In the genomic region with DNA sequence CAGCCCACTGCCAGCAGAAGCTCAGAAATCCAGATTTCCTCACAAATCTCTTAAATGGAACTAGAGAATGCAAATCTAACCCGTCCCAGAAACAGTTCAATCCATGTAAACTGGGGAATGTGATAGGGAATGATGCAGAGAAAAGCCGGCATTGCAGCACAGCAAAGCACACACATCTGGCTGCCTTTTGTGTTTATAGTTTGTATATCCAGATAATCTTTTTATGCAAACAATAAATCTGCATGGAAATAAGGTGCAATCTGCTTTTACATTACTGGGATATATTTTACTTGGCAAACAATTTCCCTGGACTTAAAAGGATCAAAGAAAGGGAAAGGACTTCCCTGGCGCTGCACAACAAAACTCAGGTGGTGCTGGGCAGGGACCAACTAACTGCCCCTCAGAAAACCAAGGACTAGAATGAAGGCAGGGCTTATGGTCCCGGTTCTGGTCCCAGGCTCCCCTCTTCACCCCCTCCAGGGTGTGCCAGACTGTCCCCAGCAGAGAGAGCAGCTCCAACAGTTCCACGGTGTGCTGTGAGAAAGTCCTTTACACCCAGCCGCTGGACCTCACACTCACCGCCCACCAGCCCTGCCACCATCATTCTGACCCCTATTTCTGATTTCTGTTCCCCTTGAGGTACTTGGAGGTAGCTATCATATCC, we compare ENCODE assay signal across 10 cellular contexts. TPM values are rescaled to one million over a fixed set of nuclear protein-coding genes. Genes with fewer than 3 reads are reported as not detected.
DNase-seq lines count a peak whose midpoint lies in the region; ATAC-seq and TF ChIP-seq lines count a peak whose summit lies in the region.
"Had no signal": no experiment of that assay in that cellular context is flagged by ENCODE, and none has a peak within 500 bp of the region (broad histone marks: within the 10 kb centered on the region; RNA-seq: fewer than 3 reads in every experiment).

No MANE protein-coding gene starts in this region.

- DNase-seq in A673 (ENCODE audit: low spot score) (no peak), T-helper 17 cell (no peak), fibroblast of mammary gland (ENCODE audit: low read depth) (no peak), osteocyte (ENCODE audit: extremely low spot score, unreplicated experiment) (peak; percentile 46), NCI-H128 (lab: John Stamatoyannopoulos, UW; ENCODE audit: unreplicated experiment) (no peak), H4 (ENCODE audit: low spot score) (no peak)
- DNase-seq in activated CD4-positive, alpha-beta T cell treated with anti-CD3 and anti-CD28 coated beads for 48 hours, result no peak
- DNase-seq: activated gamma-delta T cell treated with Interleukin-2 at 50 U/mL for 16 hours, T-helper 9 cell had no signal

- H3K36me3 ChIP-seq in A673 (ENCODE audit: insufficient read depth, low read length, poor library complexity, severe bottlenecking), result no peaks in the 10 kb centered on the region

- no peaks in the 10 kb centered on the region for H3K27me3 ChIP-seq in A673 (replicated peaks; ENCODE audit: insufficient read depth, low read depth, low read length, poor library complexity)

- H3K36me3 Mint-ChIP-seq in T-helper 17 cell (ENCODE audit: low read depth) (no peaks in the 10 kb centered on the region), osteocyte (ENCODE audit: unreplicated experiment) (peaks cover 18% of the 10 kb centered on the region)

- H3K4me1 Mint-ChIP-seq in T-helper 17 cell (peaks cover 22% of the 10 kb centered on the region), osteocyte (ENCODE audit: unreplicated experiment) (peaks cover 75% of the 10 kb centered on the region)

- H3K4me1 ChIP-seq in A673 (ENCODE audit: insufficient read depth, low read length, poor library complexity, severe bottlenecking), result peaks cover 36% of the 10 kb centered on the region

- TSS peak; percentile 30 for BruUV-seq in A673 (replicated peaks; lab: Mats Ljungman, UMichigan)

- H3K27me3 Mint-ChIP-seq in T-helper 17 cell, result peaks cover 8% of the 10 kb centered on the region
- no peaks in the 10 kb centered on the region for H3K27me3 Mint-ChIP-seq in osteocyte (ENCODE audit: unreplicated experiment)

- POLR2A ChIA-PET in A673 (lab: Charles Lee; ENCODE audit: low non-redundant PET), result no interaction called here

- H3K27ac ChIP-seq in A673 (ENCODE audit: low read depth, low read length, poor library complexity, severe bottlenecking), result no peak overlapping the region

- ATAC-seq in T-helper 17 cell, result no peak
- no peak for ATAC-seq in GM21360 (IDR thresholded peaks at IDR 0.05; ENCODE audit: unreplicated experiment)

- H3K9me3 ChIP-seq in A673 (ENCODE audit: low read depth, low read length, poor library complexity, severe bottlenecking), result no peaks in the 10 kb centered on the region
- no peaks in the 10 kb centered on the region for H3K9me3 ChIP-seq in T-helper 17 cell (ENCODE audit: control insufficient read depth, low read length, poor library complexity, severe bottlenecking)

- TF ChIP-seq CTCF in A673 (conservative IDR thresholded peaks at IDR 0.05; ENCODE audit: low read depth, low read length) (no peak), fibroblast of mammary gland (conservative IDR thresholded peaks at IDR 0.05; ENCODE audit: control insufficient read depth, insufficient read depth, low read depth, low read length) (no peak), osteocyte (IDR thresholded peaks at IDR 0.05) (no peak)

- H3K9me3 Mint-ChIP-seq in osteocyte (ENCODE audit: unreplicated experiment), result no peaks in the 10 kb centered on the region

- H3K4me3 Mint-ChIP-seq in T-helper 17 cell, result peak overlapping the region; percentile 82
- peak overlapping the region; percentile 77 for H3K4me3 Mint-ChIP-seq in osteocyte (ENCODE audit: unreplicated experiment)

- H3K27ac Mint-ChIP-seq in T-helper 17 cell (no peak overlapping the region), osteocyte (ENCODE audit: unreplicated experiment) (peak overlapping the region; percentile 92)

- intact Hi-C loops in A673 (cut with micrococcal nuclease; ENCODE audit: unreplicated experiment), result loop anchor here (2.0 to 10.0 kb wide), 2 partner anchors 138 to 466 kb away; no protein-coding TSS in a partner anchor

- CTCF ChIA-PET in A673 (lab: Charles Lee), result interaction anchor here (0.9 to 2.9 kb wide), 4 partner anchors 139 to 242 kb away, joined by 4 to 20 read pairs (median 8); no protein-coding TSS in a partner anchor

- no peak overlapping the region for H3K4me3 ChIP-seq in A673 (ENCODE audit: low read depth, low read length, poor library complexity, severe bottlenecking)
- peak overlapping the region; percentile 69 for H3K4me3 ChIP-seq in fibroblast of mammary gland (ENCODE audit: control insufficient read depth, low read depth, low read length)

RNA-seq across cellular contexts. Expression of a gene that starts 2.7 kb away (rescaled TPM):
- 5.2 and 7.1 TPM in 2 replicates for total RNA-seq in A673 (2021)
- total RNA-seq in T-helper 17 cell, result 1 to 10 TPM in 1 of 2 donors, under 1 TPM in 1; 0.72 to 3.6 TPM
- 129 and 131 TPM in 2 replicates for total RNA-seq in osteocyte
- 13.7 and 21.3 TPM in 2 replicates for total RNA-seq in H4 (2014; rRNA removed; shearing (Covaris generic))
